ENCODE assay signal across 9 cellular contexts in genomic region chr9:137320555-137321384, GRCh38. TPM values are rescaled to one million over a fixed set of nuclear protein-coding genes. Genes with fewer than 3 reads are reported as not detected.
DNase-seq lines count a peak whose midpoint lies in the region; ATAC-seq and TF ChIP-seq lines count a peak whose summit lies in the region.
"Had no signal": no experiment of that assay in that cellular context is flagged by ENCODE, and none has a peak within 500 bp of the region (broad histone marks: within the 10 kb centered on the region; RNA-seq: fewer than 3 reads in every experiment).

No MANE protein-coding gene starts in this region.

- peak; percentile 40 for ATAC-seq in effector memory CD8-positive, alpha-beta T cell (replicated peaks)
- peak in 1 of 4 donors; percentile 14 for ATAC-seq in psoas muscle
- no peak for ATAC-seq in GM19395 (IDR thresholded peaks at IDR 0.05; ENCODE audit: unreplicated experiment)

- H3K27me3 ChIP-seq in NT2/D1 (ENCODE audit: insufficient read depth, insufficient read length), result peaks cover 10% of the 10 kb centered on the region
- H3K27me3 ChIP-seq in psoas muscle (ENCODE audit: insufficient read depth in 3 of 3, low read length in 2 of 3), result peaks cover 0 to 22% (median 12%) of the 10 kb centered on the region in 3 donors
- no peaks in the 10 kb centered on the region for H3K27me3 ChIP-seq in breast epithelium
- H3K27me3 ChIP-seq in effector memory CD4-positive, alpha-beta T cell (replicated peaks; ENCODE audit: control insufficient read depth, insufficient read depth, low read length, poor library complexity, severe bottlenecking), result peaks cover 8% of the 10 kb centered on the region

- no peaks in the 10 kb centered on the region for H3K4me1 Mint-ChIP-seq in effector memory CD8-positive, alpha-beta T cell (ENCODE audit: low read depth in 2 of 2)

- in situ Hi-C loops in GM13976 (cut with MboI; ENCODE audit: low sequenced_read_pairs, unreplicated experiment), result no loop called here

- no peak for TF ChIP-seq POLR2A in breast epithelium (IDR thresholded peaks at IDR 0.05)

- H3K36me3 ChIP-seq in NT2/D1 (ENCODE audit: insufficient read depth, insufficient read length, low read length) (no peaks in the 10 kb centered on the region), psoas muscle (ENCODE audit: insufficient read depth in 1 of 2, low read depth in 1 of 2) (no peaks in the 10 kb centered on the region), breast epithelium (no peaks in the 10 kb centered on the region)
- no peaks in the 10 kb centered on the region for H3K36me3 ChIP-seq in effector memory CD4-positive, alpha-beta T cell (ENCODE audit: control insufficient read depth, insufficient read depth, low read length)

- TF ChIP-seq CTCF in GM13976 (IDR thresholded peaks at IDR 0.05; ENCODE audit: borderline replicate concordance, control extremely low read depth, extremely low read depth, insufficient read depth, missing control alignments) (no peak), psoas muscle (IDR thresholded peaks at IDR 0.05) (no peak), breast epithelium (IDR thresholded peaks at IDR 0.05) (no peak)

- H3K9me3 Mint-ChIP-seq in effector memory CD8-positive, alpha-beta T cell, result no peaks in the 10 kb centered on the region

- H3K27ac Mint-ChIP-seq in effector memory CD8-positive, alpha-beta T cell, result no peak overlapping the region

- WGBS in psoas muscle, 3 donors, result 65 to 70% (median 69%) methylated on average over 23 to 24 of the region's 24 CpGs

- H3K4me1 ChIP-seq in NT2/D1 (ENCODE audit: insufficient read depth, insufficient read length) (peaks cover 37% of the 10 kb centered on the region), psoas muscle (peaks cover 9% of the 10 kb centered on the region), breast epithelium (no peaks in the 10 kb centered on the region)
- H3K4me1 ChIP-seq in effector memory CD4-positive, alpha-beta T cell (ENCODE audit: control insufficient read depth, insufficient read depth, low read length, poor library complexity, severe bottlenecking), result peaks cover 14% of the 10 kb centered on the region

- peak overlapping the region in 1 of 2 donors; percentile 36 for H3K4me3 Mint-ChIP-seq in effector memory CD8-positive, alpha-beta T cell

- peak overlapping the region; percentile 70 for H3K9ac ChIP-seq in NT2/D1 (ENCODE audit: insufficient read length, low read depth)

- peak overlapping the region; percentile 30 for H3K27ac ChIP-seq in psoas muscle
- H3K27ac ChIP-seq in breast epithelium, result no peak overlapping the region
- no peak overlapping the region for H3K27ac ChIP-seq in effector memory CD4-positive, alpha-beta T cell (ENCODE audit: insufficient read depth, low read length, poor library complexity, severe bottlenecking)
- H3K27ac ChIP-seq: HL-60 had no signal

- intact Hi-C loops in psoas muscle (cut with DNase I), result no loop called here
- intact Hi-C loops in breast epithelium (cut with DNase I; ENCODE audit: low total_unique reads), result no loop called here

- DNase-seq in GM13976 (ENCODE audit: low spot score) (peak; percentile 75), NT2/D1 (ENCODE audit: low read depth, low spot score) (no peak), psoas muscle (peak in 1 of 2 donors; percentile 57), breast epithelium (ENCODE audit: low spot score in 2 of 2) (no peak), NCI-H1436 (lab: John Stamatoyannopoulos, UW) (no peak)
- DNase-seq in effector memory CD8-positive, alpha-beta T cell, result no peak
- no peak for DNase-seq in effector memory CD4-positive, alpha-beta T cell

- H3K4me3 ChIP-seq in NT2/D1 (ENCODE audit: insufficient read length, low read depth), result no peak overlapping the region
- no peak overlapping the region for H3K4me3 ChIP-seq in psoas muscle
- no peak overlapping the region for H3K4me3 ChIP-seq in breast epithelium
- no peak overlapping the region for H3K4me3 ChIP-seq in effector memory CD4-positive, alpha-beta T cell (ENCODE audit: insufficient read depth, low read depth, low read length, poor library complexity, severe bottlenecking)

- peaks cover 15 to 18% of the 10 kb centered on the region in 2 donors for H3K27me3 Mint-ChIP-seq in effector memory CD8-positive, alpha-beta T cell

- H3K9me3 ChIP-seq in NT2/D1 (ENCODE audit: insufficient read depth, low read length) (no peaks in the 10 kb centered on the region), psoas muscle (no peaks in the 10 kb centered on the region), breast epithelium (no peaks in the 10 kb centered on the region)
- no peaks in the 10 kb centered on the region for H3K9me3 ChIP-seq in effector memory CD4-positive, alpha-beta T cell (ENCODE audit: control insufficient read depth, low read length)

- no peaks in the 10 kb centered on the region for H3K36me3 Mint-ChIP-seq in effector memory CD8-positive, alpha-beta T cell (ENCODE audit: insufficient read depth)

RNA-seq across cellular contexts. Expression of gene NRARP, which starts 18.7 kb away (rescaled TPM):
- total RNA-seq in psoas muscle (1 to 10 TPM; 3.5 to 7.5 (median 5.3) TPM), breast epithelium (1 to 10 TPM; 2.1 to 6.9 (median 3.5) TPM)
- 1 to 10 TPM in 1 of 3 donors, under 1 TPM in 2; 0.73 to 1.4 (median 0.91) TPM for polyA plus RNA-seq in psoas muscle

RNA-seq across cellular contexts. Expression of gene TOR4A, which starts 43.2 kb away (rescaled TPM):
- total RNA-seq in psoas muscle, result 1 to 10 TPM; 1.7 to 2.3 (median 2.1) TPM
- 1 to 10 TPM in 2 of 3 donors, under 1 TPM in 1; 0.77 to 2.3 (median 1.1) TPM for polyA plus RNA-seq in psoas muscle
- total RNA-seq in breast epithelium, result 1 to 10 TPM; 2.9 to 5.4 (median 3.7) TPM
